ENCODE assay signal across 20 cellular contexts in genomic region chrX:49310371-49310770, GRCh38. TPM values are rescaled to one million over a fixed set of nuclear protein-coding genes. Genes with fewer than 3 reads are reported as not detected.
A peak's percentile ranks its signal among the peaks of the same experiment; 100 is the strongest.
DNase-seq lines count a peak whose midpoint lies in the region; ATAC-seq and TF ChIP-seq lines count a peak whose summit lies in the region.
"Had no signal": no experiment of that assay in that cellular context is flagged by ENCODE, and none has a peak within 500 bp of the region (broad histone marks: within the 10 kb centered on the region; RNA-seq: fewer than 3 reads in every experiment).

No MANE protein-coding gene starts in this region.

- H3F3A ChIP-seq in SK-N-SH (replicated peaks; ENCODE audit: insufficient read depth), result no peaks in the 10 kb centered on the region

- H3K27ac Mint-ChIP-seq in WTC11, result peak overlapping the region; percentile 78
- peak overlapping the region; percentile 91 for H3K27ac Mint-ChIP-seq in stimulated activated memory B cell treated with anti-CD40 and anti-IgM and Interleukin-4, amounts not matched to agents 10 μg/mL and 1 μg/mL and 100 μg/mL, for 72 hours

- no peak overlapping the region for H2BK15ac ChIP-seq in mesendoderm (replicated peaks; ENCODE audit: low read depth)

- H3K9ac ChIP-seq in SK-N-SH (no peak overlapping the region), mesendoderm (ENCODE audit: low read length) (no peak overlapping the region)

- POLR2A ChIA-PET in SK-N-SH (lab: Yijun Ruan, JAX), result no interaction called here
- POLR2A ChIA-PET in WTC11 (lab: Charles Lee), result interaction anchor here (1.9 kb wide), 1 partner anchor 42 kb away, joined by 5 read pairs; no protein-coding TSS in a partner anchor

- no peak overlapping the region for H4K5ac ChIP-seq in mesendoderm (ENCODE audit: low read length)

- H3K4ac ChIP-seq in mesendoderm (ENCODE audit: low read depth, low read length), result no peak overlapping the region

- WGBS in SK-N-SH (ENCODE audit: low lambda C conversion rate), result 49% methylated on average over 18 of the region's 18 CpGs
- no CpG with 5 or more reads among the region's 18 CpGs for WGBS in mesendoderm (ENCODE audit: extremely low coverage, insufficient coverage, low lambda C conversion rate)

- TF ChIP-seq RAD21 in SK-N-SH (IDR thresholded peaks at IDR 0.05; ENCODE audit: low read length), result no peak

- ATAC-seq in SK-N-SH treated with all-trans-retinoic acid at 6 μM for 48 hours, result no peak
- ATAC-seq in WTC11, result no peak
- no peak for ATAC-seq in stimulated activated memory B cell treated with anti-CD40 and anti-IgM and Interleukin-4, amounts not matched to agents 10 μg/mL and 1 μg/mL and 100 μg/mL, for 72 hours
- ATAC-seq in HG03135 (IDR thresholded peaks at IDR 0.05; ENCODE audit: unreplicated experiment), result no peak

- H3K79me2 ChIP-seq in SK-N-SH (ENCODE audit: insufficient read depth) (no peaks in the 10 kb centered on the region), mesendoderm (ENCODE audit: control insufficient read depth, insufficient read depth, low read length) (no peaks in the 10 kb centered on the region)

- H2BK120ac ChIP-seq in mesendoderm (ENCODE audit: low read depth, low read length), result no peak overlapping the region

- no peak overlapping the region for H3K18ac ChIP-seq in mesendoderm (ENCODE audit: low read length)

- DNase-seq in SK-N-SH (no peak), WTC11 (ENCODE audit: low spot score) (peak; percentile 35), mesendoderm (peak; percentile 41), HPDE6-E6E7 (ENCODE audit: extremely low spot score) (no peak), C1 segment of cervical spinal cord (lab: John Stamatoyannopoulos, UW) (no peak)
- DNase-seq: activated CD8-positive, alpha-beta memory T cell treated with anti-CD3 and anti-CD28 coated beads, Interleukin-2, amount 50 U/mL, for 48 hours; amniotic stem cell; Calu3; cortex of kidney; GF-D8; lower lobe of right lung; MG63; NCI-H2029 treated with DMSO at 0.1 percent for 48 hours; WERI-Rb-1 had no signal

- H3K36me3 ChIP-seq in SK-N-SH (replicated peaks in 1 of 2; ENCODE audit: control insufficient read depth in 1 of 2, insufficient read depth in 2 of 2, low read length in 1 of 2) (no peaks in the 10 kb centered on the region), mesendoderm (ENCODE audit: control insufficient read depth, insufficient read depth, low read length) (no peaks in the 10 kb centered on the region)
- H3K36me3 ChIP-seq: lower lobe of right lung, MG63, WERI-Rb-1 had no signal

- H2AK5ac ChIP-seq in mesendoderm (ENCODE audit: low read length), result no peak overlapping the region

- peaks cover 53% of the 10 kb centered on the region for H3K27me3 ChIP-seq in SK-N-SH (ENCODE audit: insufficient read depth)
- H3K27me3 ChIP-seq in mesendoderm (ENCODE audit: insufficient read depth, low read length, poor library complexity), result no peaks in the 10 kb centered on the region
- H3K27me3 ChIP-seq: MG63 had no signal

- no peak overlapping the region for H2AFZ ChIP-seq in SK-N-SH (ENCODE audit: low read depth)

- H3K79me1 ChIP-seq in mesendoderm (ENCODE audit: low read length), result no peaks in the 10 kb centered on the region

- no peak overlapping the region for H3K56ac ChIP-seq in mesendoderm (ENCODE audit: low read length)

- H3K9me3 ChIP-seq in SK-N-SH, result no peaks in the 10 kb centered on the region
- H3K9me3 ChIP-seq: lower lobe of right lung, MG63 had no signal

- H3K4me1 Mint-ChIP-seq in WTC11, result peaks cover 45% of the 10 kb centered on the region
- H3K4me1 Mint-ChIP-seq in stimulated activated memory B cell treated with anti-CD40 and anti-IgM and Interleukin-4, amounts not matched to agents 10 μg/mL and 1 μg/mL and 100 μg/mL, for 72 hours, result peaks cover 23% of the 10 kb centered on the region

- no peaks in the 10 kb centered on the region for H3K9me3 Mint-ChIP-seq in WTC11
- H3K9me3 Mint-ChIP-seq in stimulated activated memory B cell treated with anti-CD40 and anti-IgM and Interleukin-4, amounts not matched to agents 10 μg/mL and 1 μg/mL and 100 μg/mL, for 72 hours, result peaks cover 4% of the 10 kb centered on the region

- H4K20me1 ChIP-seq in SK-N-SH (ENCODE audit: insufficient read depth), result no peaks in the 10 kb centered on the region

- no peaks in the 10 kb centered on the region for H3K27me3 Mint-ChIP-seq in WTC11 (ENCODE audit: low read depth)
- no peaks in the 10 kb centered on the region for H3K27me3 Mint-ChIP-seq in stimulated activated memory B cell treated with anti-CD40 and anti-IgM and Interleukin-4, amounts not matched to agents 10 μg/mL and 1 μg/mL and 100 μg/mL, for 72 hours

- H3K9me2 ChIP-seq in SK-N-SH, result no peaks in the 10 kb centered on the region

- TF ChIP-seq EP300 in SK-N-SH (IDR thresholded peaks at IDR 0.05; ENCODE audit: borderline replicate concordance in 1 of 2, low read depth in 1 of 2, low read length in 1 of 2), result no peak

- CTCF ChIA-PET in SK-N-SH (lab: Yijun Ruan, JAX) (interaction anchor here (2.3 kb wide), 1 partner anchor 19 kb away, joined by 9 read pairs; no protein-coding TSS in a partner anchor), WTC11 (lab: Charles Lee) (interaction anchor here (1.0 to 1.3 kb wide), 3 partner anchors 18 to 568 kb away, joined by 3 to 10 read pairs (median 3); no protein-coding TSS in a partner anchor)

- peak overlapping the region; percentile 65 for H3K4me3 Mint-ChIP-seq in WTC11
- no peak overlapping the region for H3K4me3 Mint-ChIP-seq in stimulated activated memory B cell treated with anti-CD40 and anti-IgM and Interleukin-4, amounts not matched to agents 10 μg/mL and 1 μg/mL and 100 μg/mL, for 72 hours

- peak overlapping the region; percentile 78; the same call in 1 of the 2 replicates for H3K4me2 ChIP-seq in SK-N-SH
- no peak overlapping the region for H3K4me2 ChIP-seq in mesendoderm (ENCODE audit: low read length)

- H3K36me3 Mint-ChIP-seq in WTC11, result no peaks in the 10 kb centered on the region
- no peaks in the 10 kb centered on the region for H3K36me3 Mint-ChIP-seq in stimulated activated memory B cell treated with anti-CD40 and anti-IgM and Interleukin-4, amounts not matched to agents 10 μg/mL and 1 μg/mL and 100 μg/mL, for 72 hours

- no peak overlapping the region for H3K23ac ChIP-seq in mesendoderm (ENCODE audit: low read length)

- H3K27ac ChIP-seq in SK-N-SH (ENCODE audit: low read depth in 2 of 2, low read length in 1 of 2) (no peak overlapping the region), mesendoderm (ENCODE audit: low read depth, low read length) (no peak overlapping the region)
- H3K27ac ChIP-seq: 22Rv1, WERI-Rb-1 had no signal

- TF ChIP-seq CTCF in SK-N-SH (IDR thresholded peaks at IDR 0.05) (no peak), WTC11 (IDR thresholded peaks at IDR 0.05) (no peak)

- no peak overlapping the region for H4K8ac ChIP-seq in mesendoderm (ENCODE audit: low read depth, low read length)

- H3K4me3 ChIP-seq in SK-N-SH (ENCODE audit: low read depth in 2 of 2, low read length in 1 of 2), result no peak overlapping the region
- H3K4me3 ChIP-seq in mesendoderm (ENCODE audit: low read length), result no peak overlapping the region
- H3K4me3 ChIP-seq: MG63 had no signal

- no peaks in the 10 kb centered on the region; a peak in 1 of 4 replicates for H3K4me1 ChIP-seq in SK-N-SH (ENCODE audit: control insufficient read depth in 1 of 2, insufficient read depth in 2 of 2, low read depth in 1 of 2, low read length in 1 of 2)
- no peaks in the 10 kb centered on the region for H3K4me1 ChIP-seq in mesendoderm (ENCODE audit: control insufficient read depth, low read depth, low read length)

- H2BK5ac ChIP-seq in mesendoderm (ENCODE audit: low read length), result no peak overlapping the region

TF ChIP-seq in SK-N-SH, 30 proteins besides CTCF, POLR2A, EP300 and RAD21 (continues in another document):
- TF ChIP-seq RFX5 (IDR thresholded peaks at IDR 0.05; ENCODE audit: low read length), result no peak

TF ChIP-seq in WTC11, 78 proteins besides CTCF, POLR2A, EP300 and RAD21:
- no peak for TF ChIP-seq SMAD4 (CRISPR knock-in tag; IDR thresholded peaks at IDR 0.05)
- no peak for TF ChIP-seq ZNF416 (CRISPR knock-in tag; IDR thresholded peaks at IDR 0.05)
- no peak for TF ChIP-seq NR3C1 (CRISPR knock-in tag; conservative IDR thresholded peaks at IDR 0.05; ENCODE audit: low read depth)

RNA-seq across cellular contexts. Expression of gene GAGE10, which starts 6.9 kb away (rescaled TPM):
- polyA plus RNA-seq in SK-N-SH (2012; rRNA removed), result not detected in 2 replicates
- not detected in 2 replicates for polyA plus RNA-seq in SK-N-SH (2012; cell fraction: cytosol; rRNA removed)
- not detected in 2 replicates for polyA plus RNA-seq in SK-N-SH (2012; cell fraction: nucleus; rRNA removed)
- total RNA-seq in WTC11 (2021), result not detected in 3 replicates
- not detected for polyA plus RNA-seq in mesendoderm (2013, experiment 1 of 2)
- polyA plus RNA-seq in mesendoderm (2013, experiment 2 of 2), result not detected
- total RNA-seq: Calu3, HT-29, lower lobe of right lung, omental fat pad had no signal

RNA-seq across cellular contexts. Expression of gene GAGE12J, which starts 11.5 kb away (rescaled TPM):
- polyA plus RNA-seq in SK-N-SH (2012; rRNA removed), result not detected in 2 replicates
- polyA plus RNA-seq in SK-N-SH (2012; cell fraction: cytosol; rRNA removed), result not detected in 2 replicates
- not detected in 2 replicates for polyA plus RNA-seq in SK-N-SH (2012; cell fraction: nucleus; rRNA removed)
- total RNA-seq in WTC11 (2021), result not detected in 3 replicates
- not detected for polyA plus RNA-seq in mesendoderm (2013, experiment 1 of 2)
- polyA plus RNA-seq in mesendoderm (2013, experiment 2 of 2), result not detected
- total RNA-seq: Calu3, HT-29, lower lobe of right lung, omental fat pad had no signal

RNA-seq across cellular contexts. Expression of gene GAGE13, which starts 21.0 kb away (rescaled TPM):
- polyA plus RNA-seq in SK-N-SH (2012; rRNA removed), result not detected in 2 replicates
- not detected in 2 replicates for polyA plus RNA-seq in SK-N-SH (2012; cell fraction: cytosol; rRNA removed)
- not detected in 2 replicates for polyA plus RNA-seq in SK-N-SH (2012; cell fraction: nucleus; rRNA removed)
- total RNA-seq in WTC11 (2021), result 0.39 TPM in 1 of 3 replicates, not detected in the others
- polyA plus RNA-seq in mesendoderm (2013, experiment 1 of 2), result not detected
- polyA plus RNA-seq in mesendoderm (2013, experiment 2 of 2), result not detected
- total RNA-seq: Calu3, HT-29, lower lobe of right lung, omental fat pad had no signal

RNA-seq across cellular contexts. Expression of gene PPP1R3F, which starts 40.8 kb away (rescaled TPM):
- 4.2 and 6.2 TPM in 2 replicates for polyA plus RNA-seq in SK-N-SH (2012; rRNA removed)
- polyA plus RNA-seq in SK-N-SH (2012; cell fraction: cytosol; rRNA removed), result 3.2 and 3.9 TPM in 2 replicates
- polyA plus RNA-seq in SK-N-SH (2012; cell fraction: nucleus; rRNA removed), result 9.2 and 17.1 TPM in 2 replicates
- 7.0 to 14.1 TPM (median 11.3 TPM) in 3 replicates for total RNA-seq in WTC11 (2021)
- 2.3 TPM for polyA plus RNA-seq in mesendoderm (2013, experiment 1 of 2)
- 2.0 TPM for polyA plus RNA-seq in mesendoderm (2013, experiment 2 of 2)

RNA-seq across cellular contexts. Expression of gene FOXP3, which starts 45.9 kb away (rescaled TPM):
- polyA plus RNA-seq in SK-N-SH (2012; rRNA removed), result 0.12 TPM in 1 of 2 replicates, not detected in the other
- 0.04 TPM in 2 replicates for polyA plus RNA-seq in SK-N-SH (2012; cell fraction: cytosol; rRNA removed)
- polyA plus RNA-seq in SK-N-SH (2012; cell fraction: nucleus; rRNA removed), result 0.06 and 0.08 TPM in 2 replicates
- total RNA-seq in WTC11 (2021), result 0.39 to 0.42 TPM (median 0.39 TPM) in 3 replicates
- 0.29 TPM for polyA plus RNA-seq in mesendoderm (2013, experiment 1 of 2)
- polyA plus RNA-seq in mesendoderm (2013, experiment 2 of 2), result 0.34 TPM
- total RNA-seq: HT-29, lower lobe of right lung, omental fat pad had no signal

Comparison
In these comparisons a context has a peak if more than half of its experiments do, and no peak if none do; other contexts are left out.
1. DNase-seq: peak in WTC11 (single experiment) and mesendoderm (single experiment); none in SK-N-SH (single experiment), HPDE6-E6E7 (single experiment) and C1 segment of cervical spinal cord (0 of 14).